ENCODE assay signal across 3 cellular contexts in genomic region chr16:18384098-18384636, GRCh38. TPM values are rescaled to one million over a fixed set of nuclear protein-coding genes. Genes with fewer than 3 reads are reported as not detected.
"Had no signal": no experiment of that assay in that cellular context is flagged by ENCODE, and none has a peak within 500 bp of the region (broad histone marks: within the 10 kb centered on the region; RNA-seq: fewer than 3 reads in every experiment).

No MANE protein-coding gene starts in this region.

RNA-seq across cellular contexts. Expression of gene NPIPA8, which starts 47.6 kb away (rescaled TPM):
- total RNA-seq: PC-3, RPMI7951, SK-MEL-5 had no signal
